ENCODE assay signal across 10 cellular contexts in the genomic region with DNA sequence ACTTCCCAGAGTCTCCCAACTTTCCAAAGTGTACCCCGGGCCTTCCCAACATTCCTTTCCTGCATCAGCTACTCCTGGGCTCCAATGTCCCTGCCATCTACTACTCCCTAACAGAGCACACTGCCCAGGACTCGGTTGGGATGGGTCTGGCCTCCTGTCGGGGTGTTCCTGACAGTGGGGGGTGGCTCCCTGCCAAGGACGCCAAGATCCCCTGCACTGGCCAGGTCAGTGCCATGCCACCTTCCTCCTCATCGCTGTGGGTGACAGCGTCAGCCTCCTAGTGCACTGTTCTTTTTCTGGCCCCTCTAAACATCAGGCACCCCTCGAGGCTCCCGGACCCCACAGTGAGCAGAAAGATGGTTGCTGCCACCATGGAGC. TPM values are rescaled to one million over a fixed set of nuclear protein-coding genes. Genes with fewer than 3 reads are reported as not detected.
DNase-seq lines count a peak whose midpoint lies in the region; ATAC-seq and TF ChIP-seq lines count a peak whose summit lies in the region.
"Had no signal": no experiment of that assay in that cellular context is flagged by ENCODE, and none has a peak within 500 bp of the region (broad histone marks: within the 10 kb centered on the region; RNA-seq: fewer than 3 reads in every experiment).

No MANE protein-coding gene starts in this region.

- H3K4me1 ChIP-seq in fibroblast of lung (ENCODE audit: control insufficient read depth, extremely low read depth, insufficient read depth, low read length) (peaks cover 25% of the 10 kb centered on the region), vagina (peaks cover 75% of the 10 kb centered on the region)

- ATAC-seq in HG03439 (IDR thresholded peaks at IDR 0.05; ENCODE audit: unreplicated experiment), result no peak

- TF ChIP-seq CTCF in fibroblast of lung (conservative IDR thresholded peaks at IDR 0.05 in 1 of 2, IDR thresholded peaks at IDR 0.05 in 1 of 2; ENCODE audit: low read depth in 1 of 2, low read length in 2 of 2) (no peak), neural crest cell (conservative IDR thresholded peaks at IDR 0.05) (no peak), vagina (IDR thresholded peaks at IDR 0.05) (no peak)

- no peak overlapping the region for H3K9ac ChIP-seq in fibroblast of lung (ENCODE audit: insufficient read depth, low read length)

- H3K9me3 ChIP-seq in fibroblast of lung (ENCODE audit: control insufficient read depth, insufficient read depth, low read depth, low read length) (no peaks in the 10 kb centered on the region), vagina (no peaks in the 10 kb centered on the region)

- H3K9me3 Mint-ChIP-seq in activated naive CD8-positive, alpha-beta T cell (ENCODE audit: low read depth), result no peaks in the 10 kb centered on the region
- no peaks in the 10 kb centered on the region for H3K9me3 Mint-ChIP-seq in activated naive CD8-positive, alpha-beta T cell treated with anti-CD3 and anti-CD28 coated beads for 36 hours
- H3K9me3 Mint-ChIP-seq in neural crest cell, result no peaks in the 10 kb centered on the region
- H3K9me3 Mint-ChIP-seq: activated CD4-positive, alpha-beta memory T cell treated with anti-CD3 and anti-CD28 coated beads for 36 hours had no signal

- peaks cover 1% of the 10 kb centered on the region for H4K20me1 ChIP-seq in fibroblast of lung (ENCODE audit: control insufficient read depth, extremely low read depth, insufficient read depth, low read length)

- peak overlapping the region; percentile 72 for H3K4me2 ChIP-seq in fibroblast of lung (ENCODE audit: extremely low read depth, insufficient read depth, low read length)

- H3K79me2 ChIP-seq in fibroblast of lung (ENCODE audit: control insufficient read depth, insufficient read depth, low read length), result peaks cover 70% of the 10 kb centered on the region

- no peak for TF ChIP-seq POLR2A in vagina (IDR thresholded peaks at IDR 0.05)

- peak overlapping the region; percentile 7 for H3K27ac Mint-ChIP-seq in activated naive CD8-positive, alpha-beta T cell
- H3K27ac Mint-ChIP-seq in activated naive CD8-positive, alpha-beta T cell treated with anti-CD3 and anti-CD28 coated beads for 36 hours, result no peak overlapping the region
- peak overlapping the region; percentile 95 for H3K27ac Mint-ChIP-seq in neural crest cell (ENCODE audit: unreplicated experiment)
- H3K27ac Mint-ChIP-seq: activated CD4-positive, alpha-beta memory T cell treated with anti-CD3 and anti-CD28 coated beads for 36 hours had no signal

- H3K27me3 ChIP-seq in fibroblast of lung (ENCODE audit: control insufficient read depth, insufficient read depth, low read length) (no peaks in the 10 kb centered on the region), vagina (no peaks in the 10 kb centered on the region)

- no peaks in the 10 kb centered on the region for H3K27me3 Mint-ChIP-seq in activated naive CD8-positive, alpha-beta T cell
- H3K27me3 Mint-ChIP-seq in activated naive CD8-positive, alpha-beta T cell treated with anti-CD3 and anti-CD28 coated beads for 36 hours, result no peaks in the 10 kb centered on the region
- H3K27me3 Mint-ChIP-seq in neural crest cell (ENCODE audit: low read depth), result no peaks in the 10 kb centered on the region
- H3K27me3 Mint-ChIP-seq: activated CD4-positive, alpha-beta memory T cell treated with anti-CD3 and anti-CD28 coated beads for 36 hours had no signal

- peak overlapping the region; percentile 28 for H3K4me3 Mint-ChIP-seq in activated naive CD8-positive, alpha-beta T cell
- no peak overlapping the region for H3K4me3 Mint-ChIP-seq in activated naive CD8-positive, alpha-beta T cell treated with anti-CD3 and anti-CD28 coated beads for 36 hours
- peak overlapping the region; percentile 54 for H3K4me3 Mint-ChIP-seq in neural crest cell
- H3K4me3 Mint-ChIP-seq: activated CD4-positive, alpha-beta memory T cell treated with anti-CD3 and anti-CD28 coated beads for 36 hours had no signal

- no peaks in the 10 kb centered on the region for H3K36me3 Mint-ChIP-seq in activated naive CD8-positive, alpha-beta T cell
- H3K36me3 Mint-ChIP-seq in activated naive CD8-positive, alpha-beta T cell treated with anti-CD3 and anti-CD28 coated beads for 36 hours, result peaks cover 4% of the 10 kb centered on the region
- H3K36me3 Mint-ChIP-seq in neural crest cell (ENCODE audit: low read depth), result no peaks in the 10 kb centered on the region

- intact Hi-C loops in vagina (cut with DNase I), result no loop called here

- H3K4me1 Mint-ChIP-seq in activated naive CD8-positive, alpha-beta T cell (ENCODE audit: low read depth), result peaks cover 48% of the 10 kb centered on the region
- peaks cover 40% of the 10 kb centered on the region for H3K4me1 Mint-ChIP-seq in activated naive CD8-positive, alpha-beta T cell treated with anti-CD3 and anti-CD28 coated beads for 36 hours
- peaks cover 59% of the 10 kb centered on the region for H3K4me1 Mint-ChIP-seq in neural crest cell

- DNase-seq in activated naive CD8-positive, alpha-beta T cell treated with anti-CD3 and anti-CD28 coated beads for 36 hours, result no peak
- DNase-seq in fibroblast of lung (ENCODE audit: low read depth in 2 of 2), result no peak
- no peak for DNase-seq in neural crest cell (ENCODE audit: low read depth, low spot score)
- DNase-seq in vagina (ENCODE audit: extremely low spot score in 2 of 2), result no peak
- DNase-seq in DMS 273 (lab: John Stamatoyannopoulos, UW; ENCODE audit: unreplicated experiment), result no peak
- DNase-seq in globus pallidus (ENCODE audit: low spot score), result no peak
- DNase-seq: activated CD4-positive, alpha-beta memory T cell treated with anti-CD3 and anti-CD28 coated beads for 36 hours; NCI-H1417 treated with DMSO at 0.1 percent for 48 hours had no signal

- no peak overlapping the region for H2AFZ ChIP-seq in fibroblast of lung (ENCODE audit: low read length)

- no peaks in the 10 kb centered on the region for H3K36me3 ChIP-seq in fibroblast of lung (ENCODE audit: control insufficient read depth, insufficient read depth, low read length)
- no peaks in the 10 kb centered on the region for H3K36me3 ChIP-seq in vagina

- H3K27ac ChIP-seq in fibroblast of lung (ENCODE audit: insufficient read depth, low read length) (peak overlapping the region; percentile 41), vagina (peak overlapping the region; percentile 80)

- H3K4me3 ChIP-seq in fibroblast of lung (replicated peaks in 1 of 4; ENCODE audit: control extremely low read depth in 1 of 4, insufficient read depth in 1 of 4, low read depth in 3 of 4, low read length in 4 of 4) (no peak overlapping the region), vagina (peak overlapping the region in 1 of 2 donors; percentile 14)

RNA-seq across cellular contexts. Expression of a gene that starts 13.8 kb away (rescaled TPM):
- total RNA-seq in activated naive CD8-positive, alpha-beta T cell treated with anti-CD3 and anti-CD28 coated beads for 36 hours, result 10 to 100 TPM; 25.1 to 25.8 TPM
- total RNA-seq in fibroblast of lung, result 8.2 and 10.9 TPM in 2 replicates
- 11.3 and 16.2 TPM in 2 replicates for polyA plus RNA-seq in fibroblast of lung
- 21.3 and 24.4 TPM in 2 replicates for polyA plus RNA-seq in fibroblast of lung (2012)
- polyA minus RNA-seq in fibroblast of lung (ENCODE audit: low replicate concordance), result 22.6 and 23.3 TPM in 2 replicates
- 57.6 and 62.9 TPM in 2 replicates for total RNA-seq in neural crest cell
- total RNA-seq in vagina, result 34.6 TPM

RNA-seq across cellular contexts. Expression of a gene that starts 38.0 kb away (rescaled TPM):
- total RNA-seq in activated naive CD8-positive, alpha-beta T cell treated with anti-CD3 and anti-CD28 coated beads for 36 hours, result under 1 TPM in 1 of 2 experiments, not detected in 1; 0.16 TPM
- total RNA-seq in fibroblast of lung (not detected in 2 replicates), neural crest cell (not detected in 2 replicates), vagina (not detected)
- 0.10 TPM in 1 of 2 replicates, not detected in the other for polyA plus RNA-seq in fibroblast of lung
- not detected in 2 replicates for polyA plus RNA-seq in fibroblast of lung (2012)
- polyA minus RNA-seq in fibroblast of lung (ENCODE audit: low replicate concordance), result not detected in 2 replicates
- total RNA-seq: activated CD4-positive, alpha-beta memory T cell treated with anti-CD3 and anti-CD28 coated beads for 36 hours had no signal

RNA-seq across cellular contexts. Expression of a gene that starts 38.3 kb away (rescaled TPM):
- 1 to 10 TPM; 2.7 to 3.0 TPM for total RNA-seq in activated naive CD8-positive, alpha-beta T cell treated with anti-CD3 and anti-CD28 coated beads for 36 hours
- total RNA-seq in fibroblast of lung (2.8 and 3.6 TPM in 2 replicates), neural crest cell (9.0 and 9.6 TPM in 2 replicates), vagina (7.4 TPM)
- polyA plus RNA-seq in fibroblast of lung, result 2.8 and 2.9 TPM in 2 replicates
- 2.2 TPM in 2 replicates for polyA plus RNA-seq in fibroblast of lung (2012)
- polyA minus RNA-seq in fibroblast of lung (ENCODE audit: low replicate concordance), result 1.3 and 3.0 TPM in 2 replicates
